Comparison of ENCODE assay signal across 24 cellular contexts in the genomic region with DNA sequence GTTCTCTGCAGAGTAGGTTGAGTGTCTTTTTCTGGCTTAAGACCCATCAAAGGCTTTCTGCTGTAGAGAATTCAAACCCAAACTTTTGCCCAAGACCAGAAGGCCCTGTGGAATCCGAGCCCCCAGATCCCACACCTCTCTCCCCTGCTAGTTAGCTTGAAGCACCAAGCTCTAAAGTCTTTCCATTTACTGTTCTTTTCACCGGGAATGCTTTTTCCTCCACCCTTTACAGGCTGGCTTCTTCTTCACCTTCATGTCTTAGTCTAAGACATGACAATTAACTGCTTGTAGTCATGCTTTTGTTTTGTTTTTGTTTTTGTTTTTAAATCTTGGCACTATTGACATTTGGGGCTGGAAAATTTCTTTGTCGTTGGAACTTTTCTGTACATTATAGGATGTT. TPM values are rescaled to one million over a fixed set of nuclear protein-coding genes. Genes with fewer than 3 reads are reported as not detected.
"Had no signal": no experiment of that assay in that cellular context is flagged by ENCODE, and none has a peak within 500 bp of the region (broad histone marks: within the 10 kb centered on the region; RNA-seq: fewer than 3 reads in every experiment).

No MANE protein-coding gene starts in this region.

- H3K9me3 ChIP-seq: adrenal gland, breast epithelium, MG63, Peyer's patch, SJSA1 had no signal

- DNase-seq: activated CD4-positive, alpha-beta T cell treated with anti-CD3 and anti-CD28 coated beads for 48 hours; activated CD4-positive, alpha-beta T cell treated with anti-CD3 and anti-CD28 coated beads, Interleukin-2, amount 50 U/mL, for 4 hours; activated CD4-positive, CD25-positive, alpha-beta regulatory T cell treated with anti-CD3 and anti-CD28 coated beads, Interleukin-2, amount 50 U/mL, for 72 hours; activated CD8-positive, alpha-beta memory T cell treated with anti-CD3 and anti-CD28 coated beads, Interleukin-2, amount 50 U/mL, for 48 hours; activated CD8-positive, alpha-beta T cell treated with anti-CD3 and anti-CD28 coated beads, Interleukin-2, amount 10 ng/mL, durations not matched to agents 7 days and 5 days; activated naive CD4-positive, alpha-beta T cell treated with anti-CD3 and anti-CD28 coated beads, Interleukin-2, amount 50 U/mL, for 16 hours; activated naive CD8-positive, alpha-beta T cell treated with anti-CD3 and anti-CD28 coated beads, Interleukin-2, amount 10 ng/mL, durations not matched to agents 7 days and 5 days; activated T-cell treated with anti-CD3 and anti-CD28 coated beads, Interleukin-2, amount 50 U/mL, for 1 hour; adrenal gland; anterior cingulate cortex; MG63; MV-4-11; NCI-H1092 treated with DMSO at 0.1 percent for 48 hours; NCI-H1417 treated with DMSO at 0.1 percent for 48 hours; NCI-H1694; NCI-H2029 treated with DMSO at 0.1 percent for 48 hours; NCI-H510A treated with DMSO at 0.1 percent for 48 hours; NCI-H69; NK-92 treated with Interleukin-12 subunit alpha and Interleukin-12 subunit beta, amount 100 ng/mL, for 24 hours; OCI-M1; Peyer's patch; SHP77 had no signal

- H3K4me3 ChIP-seq: adrenal gland, breast epithelium, MG63, SJSA1 had no signal

- ATAC-seq: activated CD8-positive, alpha-beta T cell treated with anti-CD3 and anti-CD28 coated beads, Interleukin-2, amount 10 ng/mL, durations not matched to agents 7 days and 5 days had no signal

- H3K36me3 ChIP-seq: adrenal gland, breast epithelium, MG63, Peyer's patch, SJSA1 had no signal

- H3K4me1 ChIP-seq: adrenal gland, SJSA1 had no signal

- H3K27ac ChIP-seq: adrenal gland, SJSA1 had no signal

- H3K27me3 ChIP-seq: adrenal gland, MG63, Peyer's patch had no signal

RNA-seq across cellular contexts. Expression of a gene that starts 15.5 kb away (rescaled TPM):
- total RNA-seq: activated CD8-positive, alpha-beta T cell treated with anti-CD3 and anti-CD28 coated beads, Interleukin-2, amount 10 ng/mL, durations not matched to agents 7 days and 5 days; activated naive CD8-positive, alpha-beta T cell treated with anti-CD3 and anti-CD28 coated beads, Interleukin-2, amount 10 ng/mL, durations not matched to agents 7 days and 5 days; adrenal gland had no signal

RNA-seq across cellular contexts. Expression of a gene that starts 39.2 kb away (rescaled TPM):
- total RNA-seq: SJSA1 had no signal
